In genomic region chr20:64039293-64040160, GRCh38 we compare ENCODE assay signal across 9 cellular contexts. TPM values are rescaled to one million over a fixed set of nuclear protein-coding genes. Genes with fewer than 3 reads are reported as not detected.
DNase-seq lines count a peak whose midpoint lies in the region; ATAC-seq, FAIRE-seq and TF ChIP-seq lines count a peak whose summit lies in the region.
"Had no signal": no experiment of that assay in that cellular context is flagged by ENCODE, and none has a peak within 500 bp of the region (broad histone marks: within the 10 kb centered on the region; RNA-seq: fewer than 3 reads in every experiment).

No MANE protein-coding gene starts in this region.

- ATAC-seq in GM23338 (peak; percentile 4), T-helper 17 cell (no peak), heart right ventricle (peak in 5 of 8 donors; percentile 0 to 66 (median 46)), GM19397 (IDR thresholded peaks at IDR 0.05; ENCODE audit: unreplicated experiment) (no peak)

- WGBS in heart right ventricle, 2 donors = 7 to 12% methylated on average over 17 of the region's 17 CpGs

- H3K36me3 ChIP-seq in GM23338 (ENCODE audit: insufficient read depth) = no peaks in the 10 kb centered on the region
- peaks cover 0 to 11% (median 5%) of the 10 kb centered on the region in 9 donors for H3K36me3 ChIP-seq in heart right ventricle
- H3K36me3 ChIP-seq: adrenal gland had no signal

- intact Hi-C loops in heart right ventricle (cut with DNase I) = loop anchor here (1.0 to 10.0 kb wide), 7 partner anchors 17 to 85 kb away; partner anchors contain the start of gene PRPF6 (in 4 of the 10)

- H4K20me1 ChIP-seq in GM23338 (replicated peaks; ENCODE audit: insufficient read depth) = no peaks in the 10 kb centered on the region

- no peak for TF ChIP-seq POLR2A in H54 (IDR thresholded peaks at IDR 0.05; ENCODE audit: low read depth, low read length)

- H3K27me3 ChIP-seq in GM23338 (ENCODE audit: insufficient read depth) (peaks cover 69% of the 10 kb centered on the region), heart right ventricle (peaks cover 3 to 85% (median 59%) of the 10 kb centered on the region in 7 donors)

- H3K27ac ChIP-seq in GM23338 (ENCODE audit: low read depth) = no peak overlapping the region
- peak overlapping the region; percentile 33 to 96 (median 84) for H3K27ac ChIP-seq in heart right ventricle
- peak overlapping the region in 15 of 21 experiments; percentile 4 to 91 (median 73) for H3K27ac ChIP-seq in skin epidermis

- no peaks in the 10 kb centered on the region for H3K79me2 ChIP-seq in GM23338 (replicated peaks; ENCODE audit: insufficient read depth)

- H3K4me3 Mint-ChIP-seq in GM23338 (peak overlapping the region; percentile 67), T-helper 17 cell (peak overlapping the region; percentile 84)

- H3K27me3 Mint-ChIP-seq in GM23338 (ENCODE audit: insufficient read depth, low read depth, poor library complexity) (peaks cover 58% of the 10 kb centered on the region), T-helper 17 cell (no peaks in the 10 kb centered on the region)

- TF ChIP-seq CTCF in GM23338 (conservative IDR thresholded peaks at IDR 0.05; ENCODE audit: low read depth in 2 of 2) = 0 out of 4 replicates have a peak, but pooled peaks of 1 of the 2 experiments have one; percentile 6
- TF ChIP-seq CTCF in heart right ventricle (IDR thresholded peaks at IDR 0.05) = peak in 1 of 9 donors; percentile 3

- H2AFZ ChIP-seq in GM23338 = peak overlapping the region; percentile 89; the same call in 1 of the 2 replicates

- H3K4me1 ChIP-seq in GM23338 (ENCODE audit: insufficient read depth) (peaks cover 39% of the 10 kb centered on the region), heart right ventricle (peaks cover 17 to 61% (median 51%) of the 10 kb centered on the region in 9 donors)

- no peaks in the 10 kb centered on the region for H3K9me3 Mint-ChIP-seq in GM23338

- H3F3A ChIP-seq in GM23338 (replicated peaks; ENCODE audit: low read depth) = peaks cover 13% of the 10 kb centered on the region; the same call in 1 of the 2 replicates

- H3K4me2 ChIP-seq in GM23338 = peak overlapping the region; percentile 91

- no peak overlapping the region for H3K27ac Mint-ChIP-seq in GM23338
- H3K27ac Mint-ChIP-seq in T-helper 17 cell = peak overlapping the region; percentile 76

- peaks cover 3% of the 10 kb centered on the region; the same call in 1 of the 3 replicates for H3K36me3 Mint-ChIP-seq in GM23338 (ENCODE audit: low read depth)
- H3K36me3 Mint-ChIP-seq in T-helper 17 cell (ENCODE audit: low read depth) = no peaks in the 10 kb centered on the region

- H3K9me3 ChIP-seq in T-helper 17 cell (ENCODE audit: control insufficient read depth, low read length, poor library complexity, severe bottlenecking) (no peaks in the 10 kb centered on the region), heart right ventricle (no peaks in the 10 kb centered on the region)
- H3K9me3 ChIP-seq: adrenal gland had no signal

- FAIRE-seq in H54 (lab: Jason Lieb, UNC) = no peak

- H3K9me2 ChIP-seq in GM23338 (ENCODE audit: insufficient read depth) = no peaks in the 10 kb centered on the region

- peak overlapping the region; percentile 79 for H3K4me3 ChIP-seq in GM23338
- H3K4me3 ChIP-seq in heart right ventricle = peak overlapping the region in 9 of 10 donors; percentile 30 to 66 (median 58)
- peak overlapping the region; percentile 37 to 57 (median 48) for H3K4me3 ChIP-seq in skin epidermis

- H3K4me1 Mint-ChIP-seq in GM23338 (peaks cover 32% of the 10 kb centered on the region), T-helper 17 cell (peaks cover 28% of the 10 kb centered on the region)

- DNase-seq in GM23338 (ENCODE audit: low spot score) (peak; percentile 49), T-helper 17 cell (no peak), heart right ventricle (no peak), HuH-7.5 (ENCODE audit: low spot score) (no peak), NCI-H1105 (lab: John Stamatoyannopoulos, UW) (no peak), H54 (ENCODE audit: insufficient read length, low spot score) (no peak)

TF ChIP-seq in GM23338, 12 proteins besides CTCF, POLR2A, EP300 and RAD21 (continues in another document):
- TF ChIP-seq, protein P1, sequence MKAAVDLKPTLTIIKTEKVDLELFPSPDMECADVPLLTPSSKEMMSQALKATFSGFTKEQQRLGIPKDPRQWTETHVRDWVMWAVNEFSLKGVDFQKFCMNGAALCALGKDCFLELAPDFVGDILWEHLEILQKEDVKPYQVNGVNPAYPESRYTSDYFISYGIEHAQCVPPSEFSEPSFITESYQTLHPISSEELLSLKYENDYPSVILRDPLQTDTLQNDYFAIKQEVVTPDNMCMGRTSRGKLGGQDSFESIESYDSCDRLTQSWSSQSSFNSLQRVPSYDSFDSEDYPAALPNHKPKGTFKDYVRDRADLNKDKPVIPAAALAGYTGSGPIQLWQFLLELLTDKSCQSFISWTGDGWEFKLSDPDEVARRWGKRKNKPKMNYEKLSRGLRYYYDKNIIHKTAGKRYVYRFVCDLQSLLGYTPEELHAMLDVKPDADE (IDR thresholded peaks at IDR 0.05) = no peak

RNA-seq across cellular contexts. Expression of gene C20orf204, which starts 3.5 kb away (rescaled TPM):
- total RNA-seq in GM23338 (2014; rRNA removed; shearing (Covaris generic)) = 0.73 and 0.85 TPM in 2 replicates
- polyA plus RNA-seq in GM23338 (2016; fragmentation: Nextera tagmentation; extraction: Ambion mirVana) = 0.68 and 0.82 TPM in 2 replicates
- total RNA-seq in T-helper 17 cell = 10 to 100 TPM in 1 of 2 donors, 1 to 10 TPM in 1; 7.8 to 10.4 TPM
- total RNA-seq in heart right ventricle = under 1 TPM; 0.11 to 0.86 (median 0.39) TPM
- under 1 TPM; 0.49 to 0.88 TPM for polyA plus RNA-seq in heart right ventricle

RNA-seq across cellular contexts. Expression of gene SOX18, which starts 9.9 kb away (rescaled TPM):
- 0.21 TPM in 1 of 2 replicates, not detected in the other for total RNA-seq in GM23338 (2014; rRNA removed; shearing (Covaris generic))
- polyA plus RNA-seq in GM23338 (2016; fragmentation: Nextera tagmentation; extraction: Ambion mirVana) (not detected in 2 replicates), heart right ventricle (10 to 100 TPM; 37.2 to 60.0 TPM)
- total RNA-seq in T-helper 17 cell (not detected), heart right ventricle (100 to 1,000 TPM in 1 of 10 donors, 10 to 100 TPM in 9; 23.5 to 129 (median 51.9) TPM)

RNA-seq across cellular contexts. Expression of gene TCEA2, which starts 23.5 kb away (rescaled TPM):
- 15.0 and 21.0 TPM in 2 replicates for total RNA-seq in GM23338 (2014; rRNA removed; shearing (Covaris generic))
- 54.4 and 58.9 TPM in 2 replicates for polyA plus RNA-seq in GM23338 (2016; fragmentation: Nextera tagmentation; extraction: Ambion mirVana)
- total RNA-seq in T-helper 17 cell = 10 to 100 TPM; 20.0 to 21.0 TPM
- total RNA-seq in heart right ventricle = 10 to 100 TPM; 40.8 to 51.0 (median 44.9) TPM
- 10 to 100 TPM; 35.0 to 54.9 TPM for polyA plus RNA-seq in heart right ventricle

RNA-seq across cellular contexts. Expression of gene RGS19, which starts 39.8 kb away (rescaled TPM):
- 15.0 and 19.7 TPM in 2 replicates for total RNA-seq in GM23338 (2014; rRNA removed; shearing (Covaris generic))
- polyA plus RNA-seq in GM23338 (2016; fragmentation: Nextera tagmentation; extraction: Ambion mirVana) = 12.5 and 13.1 TPM in 2 replicates
- total RNA-seq in T-helper 17 cell = 10 to 100 TPM; 42.8 to 50.9 TPM
- 10 to 100 TPM in 1 of 10 donors, 1 to 10 TPM in 9; 1.8 to 13.1 (median 3.3) TPM for total RNA-seq in heart right ventricle
- polyA plus RNA-seq in heart right ventricle = 1 to 10 TPM; 4.5 to 6.4 TPM

RNA-seq across cellular contexts. Expression of gene OPRL1, which starts 40.4 kb away (rescaled TPM):
- total RNA-seq in GM23338 (2014; rRNA removed; shearing (Covaris generic)) = 0.74 and 1.1 TPM in 2 replicates
- polyA plus RNA-seq in GM23338 (2016; fragmentation: Nextera tagmentation; extraction: Ambion mirVana) (0.24 and 0.27 TPM in 2 replicates), heart right ventricle (under 1 TPM; 0.19 to 0.29 TPM)
- total RNA-seq in T-helper 17 cell (1 to 10 TPM; 1.4 to 2.7 TPM), heart right ventricle (1 to 10 TPM in 1 of 10 donors, under 1 TPM in 9; 0.27 to 1.3 (median 0.42) TPM)

Comparison
In these comparisons a context has a peak if more than half of its experiments do, and no peak if none do; other contexts are left out.
1. ATAC-seq: peak in GM23338 (single experiment) and heart right ventricle (5 of 8); none in T-helper 17 cell (single experiment) and GM19397 (single experiment).
2. RNA of gene SOX18, which starts 9.9 kb away (total RNA-seq): 23.5 to 129 TPM in heart right ventricle; 0.21 TPM in GM23338 and not detected in T-helper 17 cell; every median in the first group is over 10 times any median in the second.
3. Peak in every context shown above with its lines, with median percentiles within 50 percentile points of each other: H3K4me3 ChIP-seq.